Comparison of ENCODE assay signal across 8 cellular contexts in genomic region chr5:159099049-159099760, GRCh38.
DNase-seq lines count a peak whose midpoint lies in the region; ATAC-seq and TF ChIP-seq lines count a peak whose summit lies in the region.

No MANE protein-coding gene starts in this region.

- H3K27me3 ChIP-seq in HAP-1 (ENCODE audit: low read depth): peaks cover 9% of the 10 kb centered on the region

- H3K27me3 Mint-ChIP-seq in nephron progenitor cell (ENCODE audit: low read depth, poor library complexity): peaks cover 95% of the 10 kb centered on the region

- peaks cover 95% of the 10 kb centered on the region for H3K4me1 Mint-ChIP-seq in nephron progenitor cell

- no peaks in the 10 kb centered on the region for H3K36me3 ChIP-seq in HAP-1 (replicated peaks)

- in situ Hi-C loops in HAP-1 (cut with MboI; ENCODE audit: low sequenced_read_pairs): no loop called here

- no peaks in the 10 kb centered on the region for H3K36me3 Mint-ChIP-seq in nephron progenitor cell (ENCODE audit: low read depth)

- peak overlapping the region; percentile 90 for H3K27ac Mint-ChIP-seq in nephron progenitor cell

- TF ChIP-seq CTCF in nephron progenitor cell (IDR thresholded peaks at IDR 0.05): no peak

- H3K9me3 Mint-ChIP-seq in nephron progenitor cell: no peaks in the 10 kb centered on the region

- H3K9me3 ChIP-seq in HAP-1: no peaks in the 10 kb centered on the region

- DNase-seq in GM03348 (ENCODE audit: low spot score): peak; percentile 72
- DNase-seq in HAP-1 (ENCODE audit: low spot score in 2 of 2): peak; percentile 53 to 65
- DNase-seq in NCI-H446 treated with DMSO at 0.1 percent for 48 hours (lab: John Stamatoyannopoulos, UW): peak; percentile 45
- DNase-seq in activated T-cell treated with anti-CD3 and anti-CD28 coated beads, Interleukin-2, amount 50 U/mL, for 48 hours: peak; percentile 58 to 68
- peak; percentile 26 for DNase-seq in fibroblast of gingiva (ENCODE audit: low read depth)
- peak; percentile 70 for DNase-seq in nephron progenitor cell
- no peak for DNase-seq in NCI-H2107 treated with DMSO at 0.1 percent for 48 hours (lab: John Stamatoyannopoulos, UW; ENCODE audit: unreplicated experiment)

- ATAC-seq in GM18873 (IDR thresholded peaks at IDR 0.05; ENCODE audit: low FRiP score, unreplicated experiment): no peak

- H3K4me3 ChIP-seq in HAP-1: peak overlapping the region; percentile 38

- H3K4me3 Mint-ChIP-seq in nephron progenitor cell: peak overlapping the region; percentile 89

- H3K4me1 ChIP-seq in HAP-1: peaks cover 14% of the 10 kb centered on the region
